ENCODE assay signal across 9 cellular contexts in genomic region chr12:113403435-113404415, GRCh38. TPM values are rescaled to one million over a fixed set of nuclear protein-coding genes. Genes with fewer than 3 reads are reported as not detected.
A peak's percentile ranks its signal among the peaks of the same experiment; 100 is the strongest.
DNase-seq lines count a peak whose midpoint lies in the region; ATAC-seq and TF ChIP-seq lines count a peak whose summit lies in the region.
"Had no signal": no experiment of that assay in that cellular context is flagged by ENCODE, and none has a peak within 500 bp of the region (broad histone marks: within the 10 kb centered on the region; RNA-seq: fewer than 3 reads in every experiment).

Gene SDS, minus strand, starts transcription at chr12:113403887. Its CDS starts 4,179 bp downstream, at chr12:113399708.

- H3K79me2 ChIP-seq in GM23338 (replicated peaks; ENCODE audit: insufficient read depth): no peaks in the 10 kb centered on the region
- no peaks in the 10 kb centered on the region for H3K79me2 ChIP-seq in fibroblast of lung (ENCODE audit: control insufficient read depth, insufficient read depth, low read length)

- no peak within 1 kb of the TSS for H3K27ac Mint-ChIP-seq in GM23338
- H3K27ac Mint-ChIP-seq: activated T-helper 1 cell treated with anti-CD3 and anti-CD28 coated beads, Interleukin-12 subunit alpha, Interleukin-12 subunit beta, Interleukin-2, Interleukin-4 antibody, amounts not matched to agents 30 ng/mL and 10 ng/mL and 1 ng/mL, durations not matched to agents 14 hours and 24 hours and 36 hours had no signal

- no peaks in the 10 kb centered on the region for H3K36me3 Mint-ChIP-seq in GM23338 (ENCODE audit: low read depth)

- no peaks in the 10 kb centered on the region for H3K27me3 ChIP-seq in GM23338 (ENCODE audit: insufficient read depth)
- no peaks in the 10 kb centered on the region for H3K27me3 ChIP-seq in fibroblast of lung (ENCODE audit: control insufficient read depth, insufficient read depth, low read length)
- no peaks in the 10 kb centered on the region for H3K27me3 ChIP-seq in ovary

- H3K4me3 ChIP-seq in GM23338: no peak within 1 kb of the TSS
- peak within 1 kb of the TSS in 1 of 4 experiments; percentile 6 for H3K4me3 ChIP-seq in fibroblast of lung (replicated peaks in 1 of 4; ENCODE audit: control extremely low read depth in 1 of 4, insufficient read depth in 1 of 4, low read depth in 3 of 4, low read length in 4 of 4)
- no peak within 1 kb of the TSS for H3K4me3 ChIP-seq in ovary

- H3K27me3 Mint-ChIP-seq in GM23338 (ENCODE audit: insufficient read depth, low read depth, poor library complexity): peaks cover 4% of the 10 kb centered on the region

- no peaks in the 10 kb centered on the region for H3K36me3 ChIP-seq in GM23338 (ENCODE audit: insufficient read depth)
- H3K36me3 ChIP-seq in fibroblast of lung (ENCODE audit: control insufficient read depth, insufficient read depth, low read length): no peaks in the 10 kb centered on the region
- H3K36me3 ChIP-seq in ovary: no peaks in the 10 kb centered on the region

- DNase-seq in GM23338 (ENCODE audit: low spot score) (no peak), RPMI8226 (peak; percentile 70), fibroblast of lung (ENCODE audit: low read depth in 2 of 2) (peak; percentile 66 to 71), ovary (peak; percentile 68 to 79 (median 75)), T1000 (lab: John Stamatoyannopoulos, UW) (no peak)

- H3K9me3 ChIP-seq in fibroblast of lung (ENCODE audit: control insufficient read depth, insufficient read depth, low read depth, low read length) (no peaks in the 10 kb centered on the region), ovary (no peaks in the 10 kb centered on the region)

- no peaks in the 10 kb centered on the region for H3F3A ChIP-seq in GM23338 (replicated peaks; ENCODE audit: low read depth)

- H3K9ac ChIP-seq in fibroblast of lung (ENCODE audit: insufficient read depth, low read length): no peak within 1 kb of the TSS

- peak; percentile 24; the same call in 2 of the 3 replicates for ATAC-seq in GM23338
- ATAC-seq in HG02588 (IDR thresholded peaks at IDR 0.05; ENCODE audit: unreplicated experiment): no peak
- ATAC-seq in GM19395 (IDR thresholded peaks at IDR 0.05; ENCODE audit: unreplicated experiment): no peak
- no peak for ATAC-seq in GM18511 (IDR thresholded peaks at IDR 0.05; ENCODE audit: unreplicated experiment)

- H3K27ac ChIP-seq in GM23338 (ENCODE audit: low read depth) (no peak within 1 kb of the TSS), fibroblast of lung (ENCODE audit: insufficient read depth, low read length) (no peak within 1 kb of the TSS), ovary (no peak within 1 kb of the TSS)

- H3K9me2 ChIP-seq in GM23338 (ENCODE audit: insufficient read depth): no peaks in the 10 kb centered on the region

- no peak within 1 kb of the TSS for H3K4me2 ChIP-seq in GM23338
- H3K4me2 ChIP-seq in fibroblast of lung (ENCODE audit: extremely low read depth, insufficient read depth, low read length): no peak within 1 kb of the TSS

- H3K4me1 Mint-ChIP-seq in GM23338: peaks cover 22% of the 10 kb centered on the region

- no peaks in the 10 kb centered on the region for H4K20me1 ChIP-seq in GM23338 (replicated peaks; ENCODE audit: insufficient read depth)
- no peaks in the 10 kb centered on the region for H4K20me1 ChIP-seq in fibroblast of lung (ENCODE audit: control insufficient read depth, extremely low read depth, insufficient read depth, low read length)

- no peaks in the 10 kb centered on the region for H3K9me3 Mint-ChIP-seq in GM23338
- H3K9me3 Mint-ChIP-seq: activated T-helper 1 cell treated with anti-CD3 and anti-CD28 coated beads, Interleukin-12 subunit alpha, Interleukin-12 subunit beta, Interleukin-2, Interleukin-4 antibody, amounts not matched to agents 30 ng/mL and 10 ng/mL and 1 ng/mL, durations not matched to agents 14 hours and 24 hours and 36 hours had no signal

- H2AFZ ChIP-seq in GM23338: peak within 1 kb of the TSS; percentile 59
- no peak within 1 kb of the TSS for H2AFZ ChIP-seq in fibroblast of lung (ENCODE audit: low read length)

- TF ChIP-seq POLR2A in ovary (IDR thresholded peaks at IDR 0.05): no peak

- WGBS in ovary, 3 donors: 11 to 13% (median 11%) methylated on average over 14 of the region's 14 CpGs

- no peak for TF ChIP-seq CTCF in GM23338 (conservative IDR thresholded peaks at IDR 0.05; ENCODE audit: low read depth in 2 of 2)
- TF ChIP-seq CTCF in fibroblast of lung (conservative IDR thresholded peaks at IDR 0.05 in 1 of 2, IDR thresholded peaks at IDR 0.05 in 1 of 2; ENCODE audit: low read depth in 1 of 2, low read length in 2 of 2): no peak
- no peak for TF ChIP-seq CTCF in ovary (IDR thresholded peaks at IDR 0.05)

- intact Hi-C loops in ovary (cut with DNase I): no loop called here

- no peak for TF ChIP-seq EP300 in ovary (IDR thresholded peaks at IDR 0.05)

- H3K4me1 ChIP-seq in GM23338 (ENCODE audit: insufficient read depth) (peaks cover 25% of the 10 kb centered on the region), fibroblast of lung (ENCODE audit: control insufficient read depth, extremely low read depth, insufficient read depth, low read length) (no peaks in the 10 kb centered on the region), ovary (ENCODE audit: insufficient read depth) (peaks cover 2% of the 10 kb centered on the region)

- H3K4me3 Mint-ChIP-seq in GM23338: no peak within 1 kb of the TSS
- H3K4me3 Mint-ChIP-seq: activated T-helper 1 cell treated with anti-CD3 and anti-CD28 coated beads, Interleukin-12 subunit alpha, Interleukin-12 subunit beta, Interleukin-2, Interleukin-4 antibody, amounts not matched to agents 30 ng/mL and 10 ng/mL and 1 ng/mL, durations not matched to agents 14 hours and 24 hours and 36 hours had no signal

TF ChIP-seq in GM23338, 12 proteins besides CTCF, POLR2A, EP300 and RAD21 (continues in another document):
- TF ChIP-seq JUNB (IDR thresholded peaks at IDR 0.05; ENCODE audit: unreplicated experiment): no peak
- TF ChIP-seq, protein P1, sequence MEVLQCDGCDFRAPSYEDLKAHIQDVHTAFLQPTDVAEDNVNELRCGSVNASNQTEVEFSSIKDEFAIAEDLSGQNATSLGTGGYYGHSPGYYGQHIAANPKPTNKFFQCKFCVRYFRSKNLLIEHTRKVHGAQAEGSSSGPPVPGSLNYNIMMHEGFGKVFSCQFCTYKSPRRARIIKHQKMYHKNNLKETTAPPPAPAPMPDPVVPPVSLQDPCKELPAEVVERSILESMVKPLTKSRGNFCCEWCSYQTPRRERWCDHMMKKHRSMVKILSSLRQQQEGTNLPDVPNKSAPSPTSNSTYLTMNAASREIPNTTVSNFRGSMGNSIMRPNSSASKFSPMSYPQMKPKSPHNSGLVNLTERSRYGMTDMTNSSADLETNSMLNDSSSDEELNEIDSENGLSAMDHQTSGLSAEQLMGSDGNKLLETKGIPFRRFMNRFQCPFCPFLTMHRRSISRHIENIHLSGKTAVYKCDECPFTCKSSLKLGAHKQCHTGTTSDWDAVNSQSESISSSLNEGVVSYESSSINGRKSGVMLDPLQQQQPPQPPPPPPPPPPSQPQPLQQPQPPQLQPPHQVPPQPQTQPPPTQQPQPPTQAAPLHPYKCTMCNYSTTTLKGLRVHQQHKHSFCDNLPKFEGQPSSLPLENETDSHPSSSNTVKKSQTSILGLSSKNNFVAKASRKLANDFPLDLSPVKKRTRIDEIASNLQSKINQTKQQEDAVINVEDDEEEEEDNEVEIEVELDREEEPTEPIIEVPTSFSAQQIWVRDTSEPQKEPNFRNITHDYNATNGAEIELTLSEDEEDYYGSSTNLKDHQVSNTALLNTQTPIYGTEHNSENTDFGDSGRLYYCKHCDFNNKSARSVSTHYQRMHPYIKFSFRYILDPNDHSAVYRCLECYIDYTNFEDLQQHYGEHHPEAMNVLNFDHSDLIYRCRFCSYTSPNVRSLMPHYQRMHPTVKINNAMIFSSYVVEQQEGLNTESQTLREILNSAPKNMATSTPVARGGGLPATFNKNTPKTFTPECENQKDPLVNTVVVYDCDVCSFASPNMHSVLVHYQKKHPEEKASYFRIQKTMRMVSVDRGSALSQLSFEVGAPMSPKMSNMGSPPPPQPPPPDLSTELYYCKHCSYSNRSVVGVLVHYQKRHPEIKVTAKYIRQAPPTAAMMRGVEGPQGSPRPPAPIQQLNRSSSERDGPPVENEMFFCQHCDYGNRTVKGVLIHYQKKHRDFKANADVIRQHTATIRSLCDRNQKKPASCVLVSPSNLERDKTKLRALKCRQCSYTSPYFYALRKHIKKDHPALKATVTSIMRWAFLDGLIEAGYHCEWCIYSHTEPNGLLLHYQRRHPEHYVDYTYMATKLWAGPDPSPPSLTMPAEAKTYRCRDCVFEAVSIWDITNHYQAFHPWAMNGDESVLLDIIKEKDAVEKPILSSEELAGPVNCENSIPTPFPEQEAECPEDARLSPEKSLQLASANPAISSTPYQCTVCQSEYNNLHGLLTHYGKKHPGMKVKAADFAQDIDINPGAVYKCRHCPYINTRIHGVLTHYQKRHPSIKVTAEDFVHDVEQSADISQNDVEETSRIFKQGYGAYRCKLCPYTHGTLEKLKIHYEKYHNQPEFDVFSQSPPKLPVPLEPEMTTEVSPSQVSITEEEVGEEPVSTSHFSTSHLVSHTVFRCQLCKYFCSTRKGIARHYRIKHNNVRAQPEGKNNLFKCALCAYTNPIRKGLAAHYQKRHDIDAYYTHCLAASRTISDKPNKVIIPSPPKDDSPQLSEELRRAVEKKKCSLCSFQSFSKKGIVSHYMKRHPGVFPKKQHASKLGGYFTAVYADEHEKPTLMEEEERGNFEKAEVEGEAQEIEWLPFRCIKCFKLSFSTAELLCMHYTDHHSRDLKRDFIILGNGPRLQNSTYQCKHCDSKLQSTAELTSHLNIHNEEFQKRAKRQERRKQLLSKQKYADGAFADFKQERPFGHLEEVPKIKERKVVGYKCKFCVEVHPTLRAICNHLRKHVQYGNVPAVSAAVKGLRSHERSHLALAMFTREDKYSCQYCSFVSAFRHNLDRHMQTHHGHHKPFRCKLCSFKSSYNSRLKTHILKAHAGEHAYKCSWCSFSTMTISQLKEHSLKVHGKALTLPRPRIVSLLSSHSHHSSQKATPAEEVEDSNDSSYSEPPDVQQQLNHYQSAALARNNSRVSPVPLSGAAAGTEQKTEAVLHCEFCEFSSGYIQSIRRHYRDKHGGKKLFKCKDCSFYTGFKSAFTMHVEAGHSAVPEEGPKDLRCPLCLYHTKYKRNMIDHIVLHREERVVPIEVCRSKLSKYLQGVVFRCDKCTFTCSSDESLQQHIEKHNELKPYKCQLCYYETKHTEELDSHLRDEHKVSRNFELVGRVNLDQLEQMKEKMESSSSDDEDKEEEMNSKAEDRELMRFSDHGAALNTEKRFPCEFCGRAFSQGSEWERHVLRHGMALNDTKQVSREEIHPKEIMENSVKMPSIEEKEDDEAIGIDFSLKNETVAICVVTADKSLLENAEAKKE (CRISPR knock-in tag; IDR thresholded peaks at IDR 0.05): no peak
- no peak for TF ChIP-seq NANOG (IDR thresholded peaks at IDR 0.05; ENCODE audit: borderline replicate concordance)
- no peak for TF ChIP-seq ZNF114 (CRISPR knock-in tag; IDR thresholded peaks at IDR 0.05)

RNA-seq across cellular contexts. Expression of gene SDS, which starts in this region (rescaled TPM):
- total RNA-seq in GM23338 (2014; rRNA removed; shearing (Covaris generic)): not detected in 2 replicates
- polyA plus RNA-seq in GM23338 (2016; fragmentation: Nextera tagmentation; extraction: Ambion mirVana): 0.57 TPM in 1 of 2 replicates, not detected in the other
- total RNA-seq in fibroblast of lung: not detected in 2 replicates
- polyA plus RNA-seq in fibroblast of lung: not detected in 2 replicates
- not detected in 2 replicates for polyA plus RNA-seq in fibroblast of lung (2012)
- not detected in 2 replicates for polyA minus RNA-seq in fibroblast of lung (ENCODE audit: low replicate concordance)
- 10 to 100 TPM in 1 of 7 donors, 1 to 10 TPM in 2, under 1 TPM in 2, not detected in 2; 0.20 to 12.8 (median 1.0) TPM for total RNA-seq in ovary
- polyA plus RNA-seq in ovary: 1 to 10 TPM in 1 of 2 donors, under 1 TPM in 1; 0.36 to 1.4 TPM
- total RNA-seq: activated T-helper 1 cell treated with anti-CD3 and anti-CD28 coated beads, Interleukin-12 subunit alpha, Interleukin-12 subunit beta, Interleukin-2, Interleukin-4 antibody, amounts not matched to agents 30 ng/mL and 10 ng/mL and 1 ng/mL, durations not matched to agents 14 hours and 24 hours and 36 hours had no signal

Comparison
In these comparisons a context has a peak if more than half of its experiments do, and no peak if none do; other contexts are left out.
1. Peak in ATAC-seq in GM23338; RNA of the gene not detected or under 1 TPM.
2. Peak in DNase-seq in fibroblast of lung; RNA of the gene not detected or under 1 TPM.
3. DNase-seq: peak in RPMI8226 (single experiment) and ovary (5 of 5); none in GM23338 (single experiment) and T1000 (single experiment).